1 cellular context compared by ENCODE assay signal in genomic region chr3:98522538-98523281, GRCh38.
TF ChIP-seq lines count a peak whose summit lies in the region.

CLDND1 (minus strand) TSS chr3:98522902; CDS start chr3:98521424, 1,478 bp downstream.

TF ChIP-seq in H1, 55 proteins besides CTCF, POLR2A, EP300 and RAD21 (continued from another document):
- TF ChIP-seq JUN (IDR thresholded peaks at IDR 0.05; ENCODE audit: low read depth, low read length) = no peak
- TF ChIP-seq SRF (IDR thresholded peaks at IDR 0.05; ENCODE audit: low read depth, low read length) = 0 out of 2 replicates have a peak, but pooled peaks have one; percentile 1
TF ChIP-seq in H1: peak in this region for 18.
